ENCODE assay signal across 8 cellular contexts in the genomic region with DNA sequence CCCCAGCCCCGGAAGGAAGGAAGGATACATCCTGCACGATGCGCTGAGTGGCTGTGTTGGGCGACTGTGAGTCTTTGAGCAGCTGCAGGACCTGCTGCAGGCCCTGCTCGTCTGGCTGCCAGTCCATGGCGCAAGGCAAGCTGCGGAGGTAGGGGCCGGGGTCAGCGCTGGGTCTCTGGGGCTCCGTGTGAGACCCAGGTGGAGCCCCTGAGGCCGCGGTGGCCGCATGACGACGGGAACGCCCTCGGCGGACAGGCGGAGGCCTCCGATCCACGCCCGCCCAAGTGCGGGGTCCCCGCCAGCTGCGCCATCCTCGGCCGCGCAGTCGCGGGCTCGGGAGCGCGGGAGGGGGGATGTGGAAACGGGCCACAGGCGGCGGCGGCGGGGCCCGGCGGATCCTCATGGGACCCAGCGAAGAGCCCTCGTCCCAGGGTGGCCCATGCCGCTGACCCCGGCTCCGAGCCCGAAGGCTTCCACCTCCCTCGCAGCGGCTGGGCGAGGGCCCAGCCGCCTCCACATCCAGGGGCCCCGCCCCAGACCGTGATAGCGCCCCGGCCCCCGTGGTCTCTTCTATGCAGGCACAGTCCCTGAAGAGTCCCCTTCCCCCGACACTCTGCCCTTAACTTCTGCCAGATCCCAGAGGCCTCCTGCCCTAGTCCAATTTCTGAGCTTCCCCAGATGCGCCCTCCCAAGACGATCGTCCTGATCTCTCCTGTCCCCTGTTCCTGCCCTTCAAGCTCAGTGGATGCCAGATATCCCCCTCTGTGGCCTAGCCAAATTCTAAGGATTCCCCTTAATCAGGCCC. TPM values are rescaled to one million over a fixed set of nuclear protein-coding genes. Genes with fewer than 3 reads are reported as not detected.
DNase-seq lines count a peak whose midpoint lies in the region; ATAC-seq, FAIRE-seq and TF ChIP-seq lines count a peak whose summit lies in the region.

No MANE protein-coding gene starts in this region.

- FAIRE-seq in bronchial epithelial cell (lab: Jason Lieb, UNC) (no peak), HepG2 (lab: Jason Lieb, UNC) (no peak)

- H3F3A ChIP-seq in MM.1S (ENCODE audit: insufficient read depth, low read length) = peaks cover 9% of the 10 kb centered on the region

- TF ChIP-seq RAD21 in HepG2 (CRISPR knock-in tag; IDR thresholded peaks at IDR 0.05) = 0 out of 2 replicates have a peak, but pooled peaks have one; percentile 11

- H3K4me3 ChIP-seq in BJ (ENCODE audit: low read depth, low read length) = peak overlapping the region; percentile 67
- peak overlapping the region; percentile 84 for H3K4me3 ChIP-seq in MM.1S (ENCODE audit: low read length)
- peak overlapping the region; percentile 89 for H3K4me3 ChIP-seq in bronchial epithelial cell (ENCODE audit: low read depth, low read length)
- peak overlapping the region; percentile 92 to 96 (median 93) for H3K4me3 ChIP-seq in HepG2 (replicated peaks in 1 of 3; ENCODE audit: insufficient read depth in 1 of 3, low read depth in 2 of 3, low read length in 3 of 3)
- peak overlapping the region; percentile 94 for H3K4me3 ChIP-seq in thoracic aorta

- H3K4me2 ChIP-seq in MM.1S (ENCODE audit: low read depth, low read length) (peak overlapping the region; percentile 100), HepG2 (ENCODE audit: low read depth, low read length) (peak overlapping the region; percentile 90)

- TF ChIP-seq CTCF in BJ (IDR thresholded peaks at IDR 0.05; ENCODE audit: insufficient read depth, low read depth, low read length) = no peak
- no peak for TF ChIP-seq CTCF in MM.1S (IDR thresholded peaks at IDR 0.05; ENCODE audit: low read length)
- TF ChIP-seq CTCF in bronchial epithelial cell (IDR thresholded peaks at IDR 0.05; ENCODE audit: insufficient read depth, low read length, severe bottlenecking) = no peak
- no peak for TF ChIP-seq CTCF in HepG2 (CRISPR knock-in tag; IDR thresholded peaks at IDR 0.05)
- TF ChIP-seq CTCF in thoracic aorta (IDR thresholded peaks at IDR 0.05) = no peak

- in situ Hi-C loops in HepG2 (cut with HindIII; ENCODE audit: extremely low pct_ligation_motif_present, low pct_unique_long_range_greater_than_20kb) = no loop called here

- POLR2A ChIA-PET in BJ (lab: Charles Lee) = no interaction called here
- POLR2A ChIA-PET in HepG2 (lab: Yijun Ruan, JAX) = interaction anchor here (1.2 to 4.8 kb wide), 3 partner anchors 12 to 26 kb away, joined by 4 to 51 read pairs (median 7); a partner anchor contains a TSS

- TF ChIP-seq EP300 in HepG2 (IDR thresholded peaks at IDR 0.05; ENCODE audit: low read depth in 2 of 2, low read length in 2 of 2) = no peak
- no peak for TF ChIP-seq EP300 in HepG2 (CRISPR knock-in tag; IDR thresholded peaks at IDR 0.05; ENCODE audit: borderline replicate concordance)

- 8% methylated on average over 5 of the region's 59 CpGs for WGBS in HepG2 (ENCODE audit: low lambda C conversion rate)

- no peaks in the 10 kb centered on the region for H3K9me2 ChIP-seq in MM.1S (replicated peaks; ENCODE audit: insufficient read depth, low read length)

- H2AFZ ChIP-seq in MM.1S (ENCODE audit: low read length) (no peak overlapping the region), HepG2 (ENCODE audit: low read length) (no peak overlapping the region)

- no peaks in the 10 kb centered on the region for H3K27me3 ChIP-seq in BJ (ENCODE audit: control insufficient read depth, insufficient read depth, low read length)
- no peaks in the 10 kb centered on the region for H3K27me3 ChIP-seq in MM.1S (replicated peaks; ENCODE audit: insufficient read depth, low read length)
- H3K27me3 ChIP-seq in bronchial epithelial cell (ENCODE audit: control insufficient read depth, insufficient read depth, low read length) = no peaks in the 10 kb centered on the region
- H3K27me3 ChIP-seq in HepG2 (ENCODE audit: control insufficient read depth in 1 of 2, insufficient read depth in 2 of 2, low read length in 2 of 2) = no peaks in the 10 kb centered on the region; a peak in 1 of 5 replicates
- H3K27me3 ChIP-seq in thoracic aorta (replicated peaks; ENCODE audit: insufficient read depth) = no peaks in the 10 kb centered on the region

- H3K9me3 ChIP-seq in MM.1S (replicated peaks; ENCODE audit: insufficient read depth, low read length) = no peaks in the 10 kb centered on the region
- no peaks in the 10 kb centered on the region for H3K9me3 ChIP-seq in HepG2 (ENCODE audit: low read length)
- H3K9me3 ChIP-seq in thoracic aorta = no peaks in the 10 kb centered on the region

- H3K4me1 ChIP-seq in MM.1S (ENCODE audit: low read length) (peaks cover 3% of the 10 kb centered on the region; the same call in 1 of the 2 replicates), HepG2 (ENCODE audit: insufficient read depth, low read length) (peaks cover 9% of the 10 kb centered on the region), thoracic aorta (ENCODE audit: control insufficient read depth in 1 of 2, low read depth in 2 of 2) (peaks cover 21 to 39% of the 10 kb centered on the region in 2 donors)

- ATAC-seq in HepG2 = peak; percentile 19
- no peak for ATAC-seq in thoracic aorta (ENCODE audit: insufficient number of reproducible peaks, low FRiP score, low read depth)

- H3K27ac ChIP-seq in MM.1S (ENCODE audit: low read length) (no peak overlapping the region), HepG2 (ENCODE audit: extremely low read length, insufficient read depth, low read length) (peak overlapping the region; percentile 77), thoracic aorta (peak overlapping the region; percentile 95 to 96)

- H3K36me3 ChIP-seq in BJ (ENCODE audit: control insufficient read depth, insufficient read depth, low read length) (peaks cover 13% of the 10 kb centered on the region), MM.1S (replicated peaks; ENCODE audit: insufficient read depth, low read length) (peaks cover 5% of the 10 kb centered on the region; the same call in 1 of the 2 replicates), bronchial epithelial cell (ENCODE audit: control insufficient read depth, insufficient read depth, low read length) (peaks cover 13% of the 10 kb centered on the region), HepG2 (replicated peaks in 1 of 2; ENCODE audit: control insufficient read depth in 1 of 2, insufficient read depth in 2 of 2, low read length in 2 of 2) (peaks cover 3 to 24% of the 10 kb centered on the region in 2 experiments), thoracic aorta (peaks cover 20% of the 10 kb centered on the region)

- CTCF ChIA-PET in BJ (lab: Yijun Ruan, JAX) = interaction anchor here (0.6 to 4.8 kb wide), 10 partner anchors 10 to 127 kb away, joined by 3 to 21 read pairs (median 4); no protein-coding TSS in a partner anchor
- CTCF ChIA-PET in HepG2 (lab: Yijun Ruan, JAX; ENCODE audit: low intra/inter-chr PET ratio, low total read pairs) = no interaction called here

- no TSS peak for BruUV-seq in HepG2 (replicated peaks; lab: Mats Ljungman, UMichigan)

- no peak for TF ChIP-seq POLR2A in HepG2 (IDR thresholded peaks at IDR 0.05; ENCODE audit: insufficient read depth in 1 of 2, low read depth in 2 of 2, low read length in 2 of 2)

- intact Hi-C loops in HepG2 (cut with micrococcal nuclease; ENCODE audit: unreplicated experiment) = no loop called here

- DNase-seq in BJ (ENCODE audit: low read depth) = no peak
- DNase-seq in MM.1S = no peak
- no peak for DNase-seq in bronchial epithelial cell (ENCODE audit: low read depth)
- DNase-seq in HepG2 (ENCODE audit: low spot score) = no peak
- no peak for DNase-seq in thoracic aorta (ENCODE audit: low spot score)
- DNase-seq in SW480 (ENCODE audit: low spot score) = no peak
- DNase-seq in AML-193 (lab: John Stamatoyannopoulos, UW) = no peak
- no peak for DNase-seq in NCI-H510A treated with DMSO at 0.1 percent for 48 hours (lab: John Stamatoyannopoulos, UW)

- H3K9ac ChIP-seq in MM.1S (ENCODE audit: low read length) (peak overlapping the region; percentile 85; the same call in 1 of the 2 replicates), HepG2 (ENCODE audit: insufficient read depth, low read depth, low read length) (peak overlapping the region; percentile 87)

- H3K79me2 ChIP-seq in MM.1S (ENCODE audit: low read length) (peaks cover 69% of the 10 kb centered on the region), HepG2 (ENCODE audit: insufficient read depth, low read length) (peaks cover 57% of the 10 kb centered on the region)

- H4K20me1 ChIP-seq in MM.1S (ENCODE audit: insufficient read depth, low read length) (no peaks in the 10 kb centered on the region), HepG2 (ENCODE audit: insufficient read depth, low read length) (no peaks in the 10 kb centered on the region)

RNA-seq across cellular contexts. Expression of a gene that starts 2.7 kb away (rescaled TPM):
- 49.6 and 77.3 TPM in 2 replicates for polyA plus RNA-seq in BJ (2011; rRNA removed)
- 97.4 and 163 TPM in 2 replicates for polyA minus RNA-seq in BJ (2011; rRNA and poly(A)+ RNA removed)
- 16.8 and 28.0 TPM in 2 replicates for total RNA-seq in bronchial epithelial cell
- 31.7 and 33.6 TPM in 2 replicates for total RNA-seq in HepG2 (2016; rRNA removed; fragmentation: Illumina TruSeq; extraction: Trizol)
- 8.0 and 12.5 TPM in 2 replicates for total RNA-seq in HepG2 (2016; cell fraction: cytosol; rRNA removed; fragmentation: Illumina TruSeq; extraction: Trizol; ENCODE audit: low read depth)
- 25.3 and 38.9 TPM in 2 replicates for total RNA-seq in HepG2 (2016; cell fraction: insoluble cytoplasmic fraction; rRNA removed; fragmentation: Illumina TruSeq; extraction: Trizol)
- total RNA-seq in HepG2 (2016; cell fraction: membrane; rRNA removed; fragmentation: Illumina TruSeq; extraction: Trizol) = 11.9 and 12.3 TPM in 2 replicates
- total RNA-seq in HepG2 (2016; cell fraction: nucleus; rRNA removed; fragmentation: Illumina TruSeq; extraction: Trizol) = 61.9 and 64.9 TPM in 2 replicates
- polyA plus RNA-seq in HepG2 (2011; rRNA removed) = 61.0 and 76.1 TPM in 2 replicates
- polyA plus RNA-seq in HepG2 (2011; cell fraction: cytosol; rRNA removed) = 38.5 and 42.9 TPM in 2 replicates
- polyA plus RNA-seq in HepG2 (2011; cell fraction: nucleus; rRNA removed) = 224 and 272 TPM in 2 replicates
- 28.4 and 35.1 TPM in 2 replicates for polyA plus RNA-seq in HepG2 (2012)
- 2.2 and 2.4 TPM in 2 replicates for polyA plus RNA-seq in HepG2 (2016; cell fraction: cytosol; fragmentation: Illumina TruSeq; extraction: Trizol; ENCODE audit: low read depth)
- polyA plus RNA-seq in HepG2 (2016; cell fraction: insoluble cytoplasmic fraction; fragmentation: Illumina TruSeq; extraction: Trizol; ENCODE audit: low read depth) = 21.0 and 28.3 TPM in 2 replicates
- 6.6 and 7.3 TPM in 2 replicates for polyA plus RNA-seq in HepG2 (2016; cell fraction: membrane; fragmentation: Illumina TruSeq; extraction: Trizol; ENCODE audit: low read depth)
- polyA plus RNA-seq in HepG2 (2016; cell fraction: nucleus; fragmentation: Illumina TruSeq; extraction: Trizol; ENCODE audit: insufficient read depth, low read depth) = 143 and 147 TPM in 2 replicates
- polyA minus RNA-seq in HepG2 (2011; rRNA and poly(A)+ RNA removed; ENCODE audit: low replicate concordance) = 198 and 267 TPM in 2 replicates
- polyA minus RNA-seq in HepG2 (2011; cell fraction: cytosol; rRNA and poly(A)+ RNA removed) = 42.5 and 44.2 TPM in 2 replicates
- polyA minus RNA-seq in HepG2 (2011; cell fraction: nucleus; rRNA and poly(A)+ RNA removed) = 77.4 and 98.6 TPM in 2 replicates
- total RNA-seq in thoracic aorta = 10 to 100 TPM; 79.0 to 88.9 TPM

RNA-seq across cellular contexts. Expression of a gene that starts 13.4 kb away (rescaled TPM):
- polyA plus RNA-seq in BJ (2011; rRNA removed) (161 and 181 TPM in 2 replicates), HepG2 (2011; rRNA removed) (160 and 166 TPM in 2 replicates)
- 16.9 and 36.4 TPM in 2 replicates for polyA minus RNA-seq in BJ (2011; rRNA and poly(A)+ RNA removed)
- total RNA-seq in bronchial epithelial cell (177 and 201 TPM in 2 replicates), HepG2 (2016; rRNA removed; fragmentation: Illumina TruSeq; extraction: Trizol) (159 and 179 TPM in 2 replicates), thoracic aorta (100 to 1,000 TPM; 252 to 308 TPM)
- total RNA-seq in HepG2 (2016; cell fraction: cytosol; rRNA removed; fragmentation: Illumina TruSeq; extraction: Trizol; ENCODE audit: low read depth) = 156 and 157 TPM in 2 replicates
- 154 and 178 TPM in 2 replicates for total RNA-seq in HepG2 (2016; cell fraction: insoluble cytoplasmic fraction; rRNA removed; fragmentation: Illumina TruSeq; extraction: Trizol)
- 185 and 199 TPM in 2 replicates for total RNA-seq in HepG2 (2016; cell fraction: membrane; rRNA removed; fragmentation: Illumina TruSeq; extraction: Trizol)
- total RNA-seq in HepG2 (2016; cell fraction: nucleus; rRNA removed; fragmentation: Illumina TruSeq; extraction: Trizol) = 62.7 and 73.8 TPM in 2 replicates
- 192 and 223 TPM in 2 replicates for polyA plus RNA-seq in HepG2 (2011; cell fraction: cytosol; rRNA removed)
- 109 and 112 TPM in 2 replicates for polyA plus RNA-seq in HepG2 (2011; cell fraction: nucleus; rRNA removed)
- polyA plus RNA-seq in HepG2 (2012) = 136 and 148 TPM in 2 replicates
- 176 and 190 TPM in 2 replicates for polyA plus RNA-seq in HepG2 (2016; cell fraction: cytosol; fragmentation: Illumina TruSeq; extraction: Trizol; ENCODE audit: low read depth)
- polyA plus RNA-seq in HepG2 (2016; cell fraction: insoluble cytoplasmic fraction; fragmentation: Illumina TruSeq; extraction: Trizol; ENCODE audit: low read depth) = 222 and 228 TPM in 2 replicates
- 221 and 223 TPM in 2 replicates for polyA plus RNA-seq in HepG2 (2016; cell fraction: membrane; fragmentation: Illumina TruSeq; extraction: Trizol; ENCODE audit: low read depth)
- polyA plus RNA-seq in HepG2 (2016; cell fraction: nucleus; fragmentation: Illumina TruSeq; extraction: Trizol; ENCODE audit: insufficient read depth, low read depth) = 208 and 213 TPM in 2 replicates
- polyA minus RNA-seq in HepG2 (2011; rRNA and poly(A)+ RNA removed; ENCODE audit: low replicate concordance) = 41.5 and 65.9 TPM in 2 replicates
- 36.6 and 38.7 TPM in 2 replicates for polyA minus RNA-seq in HepG2 (2011; cell fraction: cytosol; rRNA and poly(A)+ RNA removed)
- 22.7 and 23.7 TPM in 2 replicates for polyA minus RNA-seq in HepG2 (2011; cell fraction: nucleus; rRNA and poly(A)+ RNA removed)

RNA-seq across cellular contexts. Expression of a gene that starts 16.2 kb away (rescaled TPM):
- polyA plus RNA-seq in BJ (2011; rRNA removed) = 163 and 250 TPM in 2 replicates
- 47.3 and 112 TPM in 2 replicates for polyA minus RNA-seq in BJ (2011; rRNA and poly(A)+ RNA removed)
- 104 and 107 TPM in 2 replicates for total RNA-seq in bronchial epithelial cell
- 51.5 and 57.7 TPM in 2 replicates for total RNA-seq in HepG2 (2016; rRNA removed; fragmentation: Illumina TruSeq; extraction: Trizol)
- total RNA-seq in HepG2 (2016; cell fraction: cytosol; rRNA removed; fragmentation: Illumina TruSeq; extraction: Trizol; ENCODE audit: low read depth) = 38.1 and 40.8 TPM in 2 replicates
- 47.8 and 67.8 TPM in 2 replicates for total RNA-seq in HepG2 (2016; cell fraction: insoluble cytoplasmic fraction; rRNA removed; fragmentation: Illumina TruSeq; extraction: Trizol)
- total RNA-seq in HepG2 (2016; cell fraction: membrane; rRNA removed; fragmentation: Illumina TruSeq; extraction: Trizol) = 42.5 and 45.5 TPM in 2 replicates
- total RNA-seq in HepG2 (2016; cell fraction: nucleus; rRNA removed; fragmentation: Illumina TruSeq; extraction: Trizol) = 20.5 and 30.0 TPM in 2 replicates
- 59.4 and 67.5 TPM in 2 replicates for polyA plus RNA-seq in HepG2 (2011; rRNA removed)
- 53.8 and 70.0 TPM in 2 replicates for polyA plus RNA-seq in HepG2 (2011; cell fraction: cytosol; rRNA removed)
- 42.4 and 59.2 TPM in 2 replicates for polyA plus RNA-seq in HepG2 (2011; cell fraction: nucleus; rRNA removed)
- 26.3 and 37.0 TPM in 2 replicates for polyA plus RNA-seq in HepG2 (2012)
- polyA plus RNA-seq in HepG2 (2016; cell fraction: cytosol; fragmentation: Illumina TruSeq; extraction: Trizol; ENCODE audit: low read depth) = 38.9 and 39.2 TPM in 2 replicates
- 52.9 and 54.2 TPM in 2 replicates for polyA plus RNA-seq in HepG2 (2016; cell fraction: insoluble cytoplasmic fraction; fragmentation: Illumina TruSeq; extraction: Trizol; ENCODE audit: low read depth)
- 39.6 and 39.8 TPM in 2 replicates for polyA plus RNA-seq in HepG2 (2016; cell fraction: membrane; fragmentation: Illumina TruSeq; extraction: Trizol; ENCODE audit: low read depth)
- polyA plus RNA-seq in HepG2 (2016; cell fraction: nucleus; fragmentation: Illumina TruSeq; extraction: Trizol; ENCODE audit: insufficient read depth, low read depth) = 50.5 and 50.9 TPM in 2 replicates
- polyA minus RNA-seq in HepG2 (2011; rRNA and poly(A)+ RNA removed; ENCODE audit: low replicate concordance) = 45.5 and 170 TPM in 2 replicates
- 15.5 and 16.4 TPM in 2 replicates for polyA minus RNA-seq in HepG2 (2011; cell fraction: cytosol; rRNA and poly(A)+ RNA removed)
- 11.2 and 13.4 TPM in 2 replicates for polyA minus RNA-seq in HepG2 (2011; cell fraction: nucleus; rRNA and poly(A)+ RNA removed)
- total RNA-seq in thoracic aorta = 10 to 100 TPM; 30.7 to 50.0 TPM

RNA-seq across cellular contexts. Expression of a gene that starts 24.6 kb away (rescaled TPM):
- polyA plus RNA-seq in BJ (2011; rRNA removed) = 7.7 and 13.6 TPM in 2 replicates
- polyA minus RNA-seq in BJ (2011; rRNA and poly(A)+ RNA removed) = 4.3 and 6.8 TPM in 2 replicates
- total RNA-seq in bronchial epithelial cell = 5.4 and 6.1 TPM in 2 replicates
- 4.6 and 6.1 TPM in 2 replicates for total RNA-seq in HepG2 (2016; rRNA removed; fragmentation: Illumina TruSeq; extraction: Trizol)
- total RNA-seq in HepG2 (2016; cell fraction: cytosol; rRNA removed; fragmentation: Illumina TruSeq; extraction: Trizol; ENCODE audit: low read depth) = 1.2 and 2.0 TPM in 2 replicates
- 3.8 and 6.5 TPM in 2 replicates for total RNA-seq in HepG2 (2016; cell fraction: insoluble cytoplasmic fraction; rRNA removed; fragmentation: Illumina TruSeq; extraction: Trizol)
- total RNA-seq in HepG2 (2016; cell fraction: membrane; rRNA removed; fragmentation: Illumina TruSeq; extraction: Trizol) = 2.3 and 2.8 TPM in 2 replicates
- total RNA-seq in HepG2 (2016; cell fraction: nucleus; rRNA removed; fragmentation: Illumina TruSeq; extraction: Trizol) = 5.5 and 5.9 TPM in 2 replicates
- 5.7 and 7.0 TPM in 2 replicates for polyA plus RNA-seq in HepG2 (2011; rRNA removed)
- polyA plus RNA-seq in HepG2 (2011; cell fraction: cytosol; rRNA removed) = 6.0 and 11.9 TPM in 2 replicates
- 21.5 and 25.3 TPM in 2 replicates for polyA plus RNA-seq in HepG2 (2011; cell fraction: nucleus; rRNA removed)
- polyA plus RNA-seq in HepG2 (2012) = 3.3 TPM in 2 replicates
- 1.7 and 1.9 TPM in 2 replicates for polyA plus RNA-seq in HepG2 (2016; cell fraction: cytosol; fragmentation: Illumina TruSeq; extraction: Trizol; ENCODE audit: low read depth)
- 4.4 and 5.7 TPM in 2 replicates for polyA plus RNA-seq in HepG2 (2016; cell fraction: insoluble cytoplasmic fraction; fragmentation: Illumina TruSeq; extraction: Trizol; ENCODE audit: low read depth)
- 1.9 and 2.7 TPM in 2 replicates for polyA plus RNA-seq in HepG2 (2016; cell fraction: membrane; fragmentation: Illumina TruSeq; extraction: Trizol; ENCODE audit: low read depth)
- 12.6 and 13.0 TPM in 2 replicates for polyA plus RNA-seq in HepG2 (2016; cell fraction: nucleus; fragmentation: Illumina TruSeq; extraction: Trizol; ENCODE audit: insufficient read depth, low read depth)
- polyA minus RNA-seq in HepG2 (2011; rRNA and poly(A)+ RNA removed; ENCODE audit: low replicate concordance) = 10.4 and 13.8 TPM in 2 replicates
- polyA minus RNA-seq in HepG2 (2011; cell fraction: cytosol; rRNA and poly(A)+ RNA removed) = 3.2 and 4.4 TPM in 2 replicates
- polyA minus RNA-seq in HepG2 (2011; cell fraction: nucleus; rRNA and poly(A)+ RNA removed) = 2.7 and 4.4 TPM in 2 replicates
- 1 to 10 TPM; 3.0 to 3.9 TPM for total RNA-seq in thoracic aorta

RNA-seq across cellular contexts. Expression of a gene that starts 30.5 kb away (rescaled TPM):
- polyA plus RNA-seq in BJ (2011; rRNA removed) = not detected in 2 replicates
- not detected in 2 replicates for polyA minus RNA-seq in BJ (2011; rRNA and poly(A)+ RNA removed)
- total RNA-seq in bronchial epithelial cell = not detected in 2 replicates
- not detected in 2 replicates for total RNA-seq in HepG2 (2016; rRNA removed; fragmentation: Illumina TruSeq; extraction: Trizol)
- 0.10 TPM in 1 of 2 replicates, not detected in the other for total RNA-seq in HepG2 (2016; cell fraction: cytosol; rRNA removed; fragmentation: Illumina TruSeq; extraction: Trizol; ENCODE audit: low read depth)
- total RNA-seq in HepG2 (2016; cell fraction: insoluble cytoplasmic fraction; rRNA removed; fragmentation: Illumina TruSeq; extraction: Trizol) = not detected in 2 replicates
- total RNA-seq in HepG2 (2016; cell fraction: membrane; rRNA removed; fragmentation: Illumina TruSeq; extraction: Trizol) = not detected in 2 replicates
- not detected in 2 replicates for total RNA-seq in HepG2 (2016; cell fraction: nucleus; rRNA removed; fragmentation: Illumina TruSeq; extraction: Trizol)
- not detected in 2 replicates for polyA plus RNA-seq in HepG2 (2011; rRNA removed)
- not detected in 2 replicates for polyA plus RNA-seq in HepG2 (2011; cell fraction: cytosol; rRNA removed)
- 0.08 TPM in 1 of 2 replicates, not detected in the other for polyA plus RNA-seq in HepG2 (2011; cell fraction: nucleus; rRNA removed)
- polyA plus RNA-seq in HepG2 (2012) = not detected in 2 replicates
- not detected in 2 replicates for polyA plus RNA-seq in HepG2 (2016; cell fraction: cytosol; fragmentation: Illumina TruSeq; extraction: Trizol; ENCODE audit: low read depth)
- not detected in 2 replicates for polyA plus RNA-seq in HepG2 (2016; cell fraction: insoluble cytoplasmic fraction; fragmentation: Illumina TruSeq; extraction: Trizol; ENCODE audit: low read depth)
- polyA plus RNA-seq in HepG2 (2016; cell fraction: membrane; fragmentation: Illumina TruSeq; extraction: Trizol; ENCODE audit: low read depth) = not detected in 2 replicates
- polyA plus RNA-seq in HepG2 (2016; cell fraction: nucleus; fragmentation: Illumina TruSeq; extraction: Trizol; ENCODE audit: insufficient read depth, low read depth) = not detected in 2 replicates
- not detected in 2 replicates for polyA minus RNA-seq in HepG2 (2011; rRNA and poly(A)+ RNA removed; ENCODE audit: low replicate concordance)
- not detected in 2 replicates for polyA minus RNA-seq in HepG2 (2011; cell fraction: cytosol; rRNA and poly(A)+ RNA removed)
- not detected in 2 replicates for polyA minus RNA-seq in HepG2 (2011; cell fraction: nucleus; rRNA and poly(A)+ RNA removed)
- total RNA-seq in thoracic aorta = not detected
